In the genomic region with DNA sequence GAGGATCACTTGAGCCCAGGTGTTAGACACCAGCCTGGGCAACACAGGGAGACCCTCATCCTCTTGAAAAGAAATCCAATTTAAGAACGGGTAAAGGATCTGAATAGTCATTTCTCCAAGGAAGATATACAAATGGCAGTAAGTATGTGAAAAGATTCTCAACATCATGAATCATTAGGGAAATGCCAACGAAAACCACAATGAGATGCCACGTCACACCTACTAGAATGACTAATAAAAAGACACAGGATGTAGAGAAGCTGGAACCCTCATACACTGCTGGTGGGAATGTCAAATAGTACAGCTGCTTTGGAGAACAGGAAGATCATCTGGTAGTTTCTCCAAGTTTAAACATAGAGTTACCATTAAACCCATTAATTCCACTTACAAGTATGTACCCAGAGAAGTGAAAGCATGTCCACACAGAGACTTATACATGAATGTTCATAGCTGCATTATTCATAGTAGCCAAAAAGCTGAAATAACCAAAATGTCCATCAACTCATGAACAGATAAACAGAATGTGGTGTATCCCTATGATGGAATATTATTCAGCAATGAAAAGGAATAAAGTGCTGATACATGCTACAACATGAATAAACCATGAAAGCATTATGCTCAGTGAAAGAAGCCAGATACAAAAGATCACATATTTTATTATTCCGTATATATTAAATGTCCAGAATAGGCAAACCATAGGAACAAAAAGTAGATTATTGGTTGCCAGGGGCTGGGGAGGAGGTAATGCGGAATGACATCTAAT, we compare ENCODE assay signal across 8 cellular contexts. TPM values are rescaled to one million over a fixed set of nuclear protein-coding genes. Genes with fewer than 3 reads are reported as not detected.
DNase-seq lines count a peak whose midpoint lies in the region; FAIRE-seq and TF ChIP-seq lines count a peak whose summit lies in the region.

No MANE protein-coding gene starts in this region.

- no peaks in the 10 kb centered on the region for H3K4me1 ChIP-seq in hepatocyte (ENCODE audit: insufficient read depth)

- WGBS in hepatocyte (ENCODE audit: low lambda C conversion rate, missing lambda C conversion rate): 91% methylated on average over 5 of the region's 5 CpGs

- H3K4me2 ChIP-seq in hepatocyte: no peak overlapping the region

- no peaks in the 10 kb centered on the region for H3K27me3 ChIP-seq in hepatocyte

- H4K20me1 ChIP-seq in hepatocyte (ENCODE audit: insufficient read depth, poor library complexity, severe bottlenecking): no peaks in the 10 kb centered on the region

- no peak overlapping the region for H3K4me3 ChIP-seq in epithelial cell of proximal tubule (ENCODE audit: low read depth, low read length)
- no peak overlapping the region for H3K4me3 ChIP-seq in hepatocyte

- no peak overlapping the region for H3K27ac ChIP-seq in hepatocyte

- no peak overlapping the region for H2AFZ ChIP-seq in hepatocyte

- H3K79me2 ChIP-seq in hepatocyte: no peaks in the 10 kb centered on the region

- H3K9me2 ChIP-seq in hepatocyte (replicated peaks; ENCODE audit: insufficient read depth): no peaks in the 10 kb centered on the region

- no peak for TF ChIP-seq CTCF in epithelial cell of proximal tubule (conservative IDR thresholded peaks at IDR 0.05; ENCODE audit: low read depth, low read length)
- no peak for TF ChIP-seq CTCF in hepatocyte (IDR thresholded peaks at IDR 0.05; ENCODE audit: poor library complexity)

- in situ Hi-C loops in SK-MEL-5 (cut with HindIII; ENCODE audit: low pct_unique_long_range_greater_than_20kb, low sequenced_read_pairs): no loop called here

- H3K36me3 ChIP-seq in hepatocyte (replicated peaks; ENCODE audit: insufficient read depth, low read depth): no peaks in the 10 kb centered on the region

- DNase-seq in stimulated activated naive CD4-positive, alpha-beta T cell treated with Interleukin-2 at 50 U/mL for 16 hours (lab: John Stamatoyannopoulos, UW): peak; percentile 31
- no peak for DNase-seq in stimulated activated naive CD4-positive, alpha-beta T cell (lab: John Stamatoyannopoulos, UW)
- DNase-seq in SK-MEL-5 (ENCODE audit: low read depth, low spot score) (peak; percentile 65), epithelial cell of proximal tubule (ENCODE audit: low read depth) (peak; percentile 97), urothelium cell line (ENCODE audit: low spot score) (peak; percentile 66), midbrain (lab: John Stamatoyannopoulos, UW) (no peak), hepatocyte (ENCODE audit: low spot score) (no peak)
- no peak for DNase-seq in effector CD4-positive, alpha-beta T cell

- H3K9me3 ChIP-seq in hepatocyte (ENCODE audit: low read depth): no peaks in the 10 kb centered on the region

- peak; percentile 67 for FAIRE-seq in urothelium cell line (lab: Jason Lieb, UNC)

RNA-seq across cellular contexts. Expression of a gene that starts 13.1 kb away (rescaled TPM):
- 5.3 and 5.4 TPM in 2 replicates for total RNA-seq in SK-MEL-5 (2014; rRNA removed; shearing (Covaris generic))
- 39.6 and 54.4 TPM in 2 replicates for polyA plus RNA-seq in SK-MEL-5 (2015; cell fraction: cytosol; rRNA removed)
- 333 and 355 TPM in 2 replicates for polyA plus RNA-seq in SK-MEL-5 (2015; cell fraction: nucleus; rRNA removed)
- total RNA-seq in epithelial cell of proximal tubule (22.9 and 31.3 TPM in 2 replicates), hepatocyte (6.2 and 10.5 TPM in 2 replicates)
- 37.0 and 39.6 TPM in 2 replicates for polyA plus RNA-seq in hepatocyte

Comparison
In these comparisons a context has a peak if more than half of its experiments do, and no peak if none do; other contexts are left out.
1. DNase-seq: peak in stimulated activated naive CD4-positive, alpha-beta T cell treated with Interleukin-2 at 50 U/mL for 16 hours (single experiment), SK-MEL-5 (single experiment), epithelial cell of proximal tubule (single experiment) and urothelium cell line (single experiment); none in stimulated activated naive CD4-positive, alpha-beta T cell (0 of 6), midbrain (single experiment), effector CD4-positive, alpha-beta T cell (single experiment) and hepatocyte (single experiment).